Comparison of ENCODE assay signal across 8 cellular contexts in the genomic region with DNA sequence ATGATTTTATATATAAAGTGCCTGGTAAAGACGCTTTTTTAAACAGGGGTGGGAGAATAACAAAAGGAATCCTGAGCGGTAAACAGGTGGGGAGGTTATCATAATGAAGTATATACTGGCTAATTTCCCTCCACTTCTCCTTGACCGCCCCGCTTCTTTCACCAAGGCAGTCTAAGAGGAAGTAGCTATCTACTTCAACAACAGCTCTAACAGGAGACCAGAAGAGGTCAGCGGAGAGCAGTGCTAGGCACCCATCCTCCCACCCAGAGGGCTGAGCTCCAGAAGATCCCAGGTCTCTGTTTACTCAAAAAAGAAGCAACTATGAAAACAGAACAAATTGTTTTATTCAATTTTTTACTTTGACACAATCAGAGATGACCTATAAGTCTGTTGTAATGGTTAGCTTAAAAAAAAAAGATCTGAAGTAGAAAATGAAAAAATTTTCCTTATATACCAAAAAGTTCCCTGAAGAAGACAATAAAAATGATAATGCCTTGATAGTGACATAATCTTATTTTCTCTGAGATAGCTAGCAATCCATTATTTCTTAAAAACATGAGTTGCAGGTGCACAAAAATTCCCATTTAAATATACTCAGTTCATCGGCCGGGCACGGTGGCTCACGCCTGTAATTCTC.
A peak's percentile ranks its signal among the peaks of the same experiment; 100 is the strongest.
DNase-seq lines count a peak whose midpoint lies in the region; ATAC-seq and TF ChIP-seq lines count a peak whose summit lies in the region.

No MANE protein-coding gene starts in this region.

- H3K4me2 ChIP-seq in neural cell (ENCODE audit: low read length) = no peak overlapping the region

- H3K9ac ChIP-seq in neural cell (ENCODE audit: low read length) = no peak overlapping the region

- H3K9me2 ChIP-seq in neural cell (ENCODE audit: insufficient read depth, low read length) = no peaks in the 10 kb centered on the region

- peak; percentile 63 for TF ChIP-seq RAD21 in neural cell (conservative IDR thresholded peaks at IDR 0.05)

- no peaks in the 10 kb centered on the region for H3F3A ChIP-seq in neural cell (ENCODE audit: insufficient read depth, low read length, poor library complexity, severe bottlenecking)

- no peaks in the 10 kb centered on the region for H3K79me2 ChIP-seq in neural cell (replicated peaks; ENCODE audit: insufficient read depth, low read length)

- no peak overlapping the region for H2AFZ ChIP-seq in neural cell (ENCODE audit: low read depth, low read length)

- TF ChIP-seq CTCF in GM12875 (IDR thresholded peaks at IDR 0.05; ENCODE audit: borderline replicate concordance, insufficient read depth, low read depth, low read length) (peak; percentile 74), WI38 (IDR thresholded peaks at IDR 0.05; ENCODE audit: low read depth, low read length) (peak; percentile 65), fibroblast of mammary gland (conservative IDR thresholded peaks at IDR 0.05; ENCODE audit: control insufficient read depth, insufficient read depth, low read depth, low read length) (peak; percentile 91), neural cell (IDR thresholded peaks at IDR 0.05; ENCODE audit: poor library complexity, severe bottlenecking) (peak; percentile 60)

- no peak for TF ChIP-seq EP300 in neural cell (conservative IDR thresholded peaks at IDR 0.05; ENCODE audit: poor library complexity, severe bottlenecking)

- H3K4me3 ChIP-seq in GM12875 (ENCODE audit: low read depth, low read length) = no peak overlapping the region
- no peak overlapping the region for H3K4me3 ChIP-seq in WI38 (ENCODE audit: low read depth, low read length)
- no peak overlapping the region for H3K4me3 ChIP-seq in fibroblast of mammary gland (ENCODE audit: control insufficient read depth, low read depth, low read length)
- no peak overlapping the region for H3K4me3 ChIP-seq in neural cell (ENCODE audit: low read length)

- peak; percentile 90 for ATAC-seq in HG02870 (IDR thresholded peaks at IDR 0.05; ENCODE audit: unreplicated experiment)

- no peaks in the 10 kb centered on the region for H4K20me1 ChIP-seq in neural cell (ENCODE audit: insufficient read depth)

- peak; percentile 64 for DNase-seq in AG08396 (ENCODE audit: low spot score)
- peak; percentile 47 for DNase-seq in NCI-H2029 treated with DMSO at 0.1 percent for 48 hours (lab: John Stamatoyannopoulos, UW)
- DNase-seq in fibroblast of mammary gland (ENCODE audit: low read depth) = peak; percentile 72
- no peak for DNase-seq in NCI-H1048 (lab: John Stamatoyannopoulos, UW)

- no peaks in the 10 kb centered on the region for H3K9me3 ChIP-seq in neural cell (ENCODE audit: low read length)

- H3K27ac ChIP-seq in neural cell (ENCODE audit: low read length) = no peak overlapping the region

- no peaks in the 10 kb centered on the region for H3K36me3 ChIP-seq in neural cell (ENCODE audit: insufficient read depth, low read length)

- H3K27me3 ChIP-seq in neural cell (ENCODE audit: insufficient read depth, low read depth, low read length) = no peaks in the 10 kb centered on the region

TF ChIP-seq in neural cell, 6 proteins besides CTCF, POLR2A, EP300 and RAD21:
- TF ChIP-seq SMC3 (conservative IDR thresholded peaks at IDR 0.05; ENCODE audit: poor library complexity) (peak; percentile 61), TAF1 (IDR thresholded peaks at IDR 0.05; ENCODE audit: low read depth) (no peak), POLR2AphosphoS5 (IDR thresholded peaks at IDR 0.05) (no peak)
